15 cellular contexts compared by ENCODE assay signal in the genomic region with DNA sequence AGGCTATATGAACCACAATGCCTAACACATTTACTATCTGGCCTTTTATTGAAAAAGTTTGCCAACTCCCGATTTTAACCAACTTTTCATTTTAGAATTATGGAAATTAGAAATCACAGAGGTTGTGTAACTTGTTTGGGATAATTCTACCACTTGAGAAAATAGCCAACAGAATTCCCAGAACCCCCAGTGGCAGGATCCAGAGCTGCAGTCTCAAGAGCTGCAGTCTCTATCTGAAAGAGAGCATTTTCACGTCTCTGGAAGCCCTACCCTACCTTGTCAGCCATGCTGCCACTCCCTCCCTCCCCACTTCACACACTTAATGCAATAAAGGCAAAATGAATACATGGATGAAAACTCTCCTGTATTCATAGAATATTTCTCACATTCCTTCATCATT. TPM values are rescaled to one million over a fixed set of nuclear protein-coding genes. Genes with fewer than 3 reads are reported as not detected.
DNase-seq lines count a peak whose midpoint lies in the region; ATAC-seq and TF ChIP-seq lines count a peak whose summit lies in the region.
"Had no signal": no experiment of that assay in that cellular context is flagged by ENCODE, and none has a peak within 500 bp of the region (broad histone marks: within the 10 kb centered on the region; RNA-seq: fewer than 3 reads in every experiment).

No MANE protein-coding gene starts in this region.

- in situ Hi-C loops in IMR-90 (cut with MboI; ENCODE audit: low sequenced_read_pairs), result no loop called here

- H3K9me3 ChIP-seq in IMR-90 (ENCODE audit: control insufficient read depth, insufficient read depth, low read length), result no peaks in the 10 kb centered on the region
- H3K9me3 ChIP-seq: esophagus muscularis mucosa had no signal

- no peaks in the 10 kb centered on the region for H3K79me1 ChIP-seq in IMR-90 (ENCODE audit: low read depth in 1 of 2, low read length in 2 of 2)

- no peak for ATAC-seq in IMR-90 (ENCODE audit: low read depth)
- no peak for ATAC-seq in stimulated activated effector memory CD8-positive, alpha-beta T cell treated with anti-CD3 and anti-CD28 coated beads, Interleukin-12 subunit alpha, Interleukin-12 subunit beta, amount 100 ng/mL, for 72 hours
- ATAC-seq in GM21526 (IDR thresholded peaks at IDR 0.05; ENCODE audit: low FRiP score, unreplicated experiment), result no peak

- no peak for TF ChIP-seq RAD21 in IMR-90 (IDR thresholded peaks at IDR 0.05; ENCODE audit: low read length)

- no peak overlapping the region for H3K4me2 ChIP-seq in IMR-90 (ENCODE audit: low read depth, low read length)

- no peak overlapping the region for H2BK15ac ChIP-seq in IMR-90 (ENCODE audit: low read depth, low read length)

- H2AK5ac ChIP-seq in IMR-90 (ENCODE audit: low read depth, low read length), result no peak overlapping the region

- no peak overlapping the region for H2BK5ac ChIP-seq in IMR-90 (ENCODE audit: low read depth, low read length, poor library complexity, severe bottlenecking)

- TF ChIP-seq CTCF in IMR-90 (conservative IDR thresholded peaks at IDR 0.05; ENCODE audit: low read depth, low read length) (0 out of 2 replicates have a peak, but pooled peaks have one; percentile 7), chondrocyte (IDR thresholded peaks at IDR 0.05) (peak; percentile 45), neural crest cell (conservative IDR thresholded peaks at IDR 0.05) (peak; percentile 34)

- WGBS in IMR-90 (ENCODE audit: extremely low coverage in 2 of 2, insufficient read length in 1 of 2), 2 experiments, result no CpG with 5 or more reads among the region's 2 CpGs

- H2AK9ac ChIP-seq in IMR-90 (replicated peaks; ENCODE audit: low read depth, low read length, poor library complexity), result no peak overlapping the region

- H4K5ac ChIP-seq in IMR-90 (ENCODE audit: low read depth, low read length), result no peak overlapping the region

- H3K36me3 Mint-ChIP-seq in chondrocyte (ENCODE audit: low read depth) (peaks cover under 1% of the 10 kb centered on the region), neural crest cell (ENCODE audit: low read depth) (no peaks in the 10 kb centered on the region)
- H3K36me3 Mint-ChIP-seq in stimulated activated effector memory CD8-positive, alpha-beta T cell treated with anti-CD3 and anti-CD28 coated beads, Interleukin-12 subunit alpha, Interleukin-12 subunit beta, amount 100 ng/mL, for 72 hours, result no peaks in the 10 kb centered on the region

- no peak overlapping the region for H3K4me3 ChIP-seq in IMR-90 (ENCODE audit: insufficient read depth, low read depth, low read length)
- H3K4me3 ChIP-seq: esophagus muscularis mucosa had no signal

- CTCF ChIA-PET in IMR-90 (lab: Yijun Ruan, JAX), result no interaction called here

- H3K4ac ChIP-seq in IMR-90 (ENCODE audit: low read depth, low read length), result no peak overlapping the region

- no peak overlapping the region for H2AFZ ChIP-seq in IMR-90 (replicated peaks; ENCODE audit: low read length, poor library complexity)
- H2AFZ ChIP-seq: parathyroid adenoma had no signal

- peaks cover 10% of the 10 kb centered on the region for H3K4me1 Mint-ChIP-seq in chondrocyte (ENCODE audit: low read depth)
- no peaks in the 10 kb centered on the region for H3K4me1 Mint-ChIP-seq in neural crest cell
- no peaks in the 10 kb centered on the region for H3K4me1 Mint-ChIP-seq in stimulated activated effector memory CD8-positive, alpha-beta T cell treated with anti-CD3 and anti-CD28 coated beads, Interleukin-12 subunit alpha, Interleukin-12 subunit beta, amount 100 ng/mL, for 72 hours

- H3K27ac Mint-ChIP-seq in chondrocyte (ENCODE audit: unreplicated experiment) (no peak overlapping the region), neural crest cell (ENCODE audit: unreplicated experiment) (no peak overlapping the region)
- H3K27ac Mint-ChIP-seq in stimulated activated effector memory CD8-positive, alpha-beta T cell treated with anti-CD3 and anti-CD28 coated beads, Interleukin-12 subunit alpha, Interleukin-12 subunit beta, amount 100 ng/mL, for 72 hours, result no peak overlapping the region
- H3K27ac Mint-ChIP-seq: activated naive CD4-positive, alpha-beta T cell treated with anti-CD3 and anti-CD28 coated beads, Interleukin-2, amount 50 U/mL, for 24 hours had no signal

- H3K27ac ChIP-seq in IMR-90 (ENCODE audit: insufficient read depth, low read length), result no peak overlapping the region
- H3K27ac ChIP-seq: 22Rv1, esophagus muscularis mucosa, parathyroid adenoma had no signal

- no peak overlapping the region for H4K91ac ChIP-seq in IMR-90 (ENCODE audit: insufficient read depth, low read depth, low read length)

- H3K23ac ChIP-seq in IMR-90 (ENCODE audit: low read depth, low read length), result no peak overlapping the region

- POLR2A ChIA-PET in IMR-90 (lab: Charles Lee; ENCODE audit: unreplicated experiment), result no interaction called here

- H2BK120ac ChIP-seq in IMR-90 (ENCODE audit: low read depth, low read length), result no peak overlapping the region

- H3K56ac ChIP-seq in IMR-90 (ENCODE audit: extremely low read depth, insufficient read depth, low read length), result no peak overlapping the region

- no peak overlapping the region for H3K18ac ChIP-seq in IMR-90 (ENCODE audit: low read depth, low read length)

- H2BK20ac ChIP-seq in IMR-90 (ENCODE audit: low read depth, low read length), result no peak overlapping the region

- BruUV-seq in IMR-90 (replicated peaks; lab: Mats Ljungman, UMichigan), result no TSS peak

- intact Hi-C loops in IMR-90 (cut with micrococcal nuclease), result no loop called here

- no peaks in the 10 kb centered on the region for H3K9me1 ChIP-seq in IMR-90 (ENCODE audit: insufficient read depth, low read length)

- H3K9ac ChIP-seq in IMR-90 (ENCODE audit: low read depth, low read length), result no peak overlapping the region
- H3K9ac ChIP-seq: parathyroid adenoma had no signal

- dilution Hi-C loops in IMR-90 (cut with HindIII; ENCODE audit: low sequenced_read_pairs, unreplicated experiment), result no loop called here

- DNase-seq in DMS 273 (lab: John Stamatoyannopoulos, UW; ENCODE audit: unreplicated experiment), result peak; percentile 28
- DNase-seq in DMS 273 treated with DMSO at 0.1 percent for 48 hours (lab: John Stamatoyannopoulos, UW), result no peak
- no peak for DNase-seq in IMR-90
- DNase-seq in chondrocyte (ENCODE audit: low spot score), result no peak
- no peak for DNase-seq in neural crest cell (ENCODE audit: low read depth, low spot score)
- DNase-seq in stimulated activated effector memory CD8-positive, alpha-beta T cell treated with anti-CD3 and anti-CD28 coated beads, Interleukin-12 subunit alpha, Interleukin-12 subunit beta, amount 100 ng/mL, for 72 hours (ENCODE audit: low spot score in 2 of 2), result no peak
- DNase-seq in CD1c-positive myeloid dendritic cell (ENCODE audit: extremely low spot score), result no peak
- DNase-seq: Kasumi-1, NCI-H187, NCI-H748 treated with DMSO at 0.1 percent for 48 hours had no signal

- H3K4me3 Mint-ChIP-seq in chondrocyte (ENCODE audit: unreplicated experiment) (no peak overlapping the region), neural crest cell (no peak overlapping the region)
- no peak overlapping the region for H3K4me3 Mint-ChIP-seq in stimulated activated effector memory CD8-positive, alpha-beta T cell treated with anti-CD3 and anti-CD28 coated beads, Interleukin-12 subunit alpha, Interleukin-12 subunit beta, amount 100 ng/mL, for 72 hours
- H3K4me3 Mint-ChIP-seq: activated naive CD4-positive, alpha-beta T cell treated with anti-CD3 and anti-CD28 coated beads, Interleukin-2, amount 50 U/mL, for 24 hours had no signal

- no peak for TF ChIP-seq POLR2A in IMR-90 (IDR thresholded peaks at IDR 0.05; ENCODE audit: low read depth, low read length)

- no peaks in the 10 kb centered on the region for H3K9me3 Mint-ChIP-seq in chondrocyte (ENCODE audit: low read depth)
- H3K9me3 Mint-ChIP-seq in neural crest cell, result peaks cover 3% of the 10 kb centered on the region
- H3K9me3 Mint-ChIP-seq in stimulated activated effector memory CD8-positive, alpha-beta T cell treated with anti-CD3 and anti-CD28 coated beads, Interleukin-12 subunit alpha, Interleukin-12 subunit beta, amount 100 ng/mL, for 72 hours, result no peaks in the 10 kb centered on the region
- H3K9me3 Mint-ChIP-seq: activated naive CD4-positive, alpha-beta T cell treated with anti-CD3 and anti-CD28 coated beads, Interleukin-2, amount 50 U/mL, for 24 hours had no signal

- no peaks in the 10 kb centered on the region for H4K20me1 ChIP-seq in IMR-90 (ENCODE audit: insufficient read depth, low read length)

- no peaks in the 10 kb centered on the region for H3K27me3 ChIP-seq in IMR-90 (ENCODE audit: control insufficient read depth, insufficient read depth, low read length)
- H3K27me3 ChIP-seq: esophagus muscularis mucosa had no signal

- H3K27me3 Mint-ChIP-seq in chondrocyte (ENCODE audit: low read depth), result no peaks in the 10 kb centered on the region
- H3K27me3 Mint-ChIP-seq in neural crest cell (ENCODE audit: low read depth), result no peaks in the 10 kb centered on the region
- H3K27me3 Mint-ChIP-seq: activated naive CD4-positive, alpha-beta T cell treated with anti-CD3 and anti-CD28 coated beads, Interleukin-2, amount 50 U/mL, for 24 hours had no signal

- H3K36me3 ChIP-seq in IMR-90 (ENCODE audit: control insufficient read depth, insufficient read depth, low read length), result no peaks in the 10 kb centered on the region
- H3K36me3 ChIP-seq: esophagus muscularis mucosa had no signal

- no peaks in the 10 kb centered on the region for H3K4me1 ChIP-seq in IMR-90 (ENCODE audit: control insufficient read depth, insufficient read depth, low read length)
- H3K4me1 ChIP-seq: esophagus muscularis mucosa, parathyroid adenoma had no signal

- no peak overlapping the region for H3K14ac ChIP-seq in IMR-90 (replicated peaks; ENCODE audit: low read depth, low read length)

- H4K8ac ChIP-seq in IMR-90 (ENCODE audit: low read depth in 2 of 2, low read length in 2 of 2), result no peak overlapping the region

TF ChIP-seq in IMR-90, 13 proteins besides CTCF, POLR2A, EP300 and RAD21 (continues in another document):
- TF ChIP-seq NFE2L2 (IDR thresholded peaks at IDR 0.05; ENCODE audit: low read depth, low read length) (no peak), FOS (IDR thresholded peaks at IDR 0.05; ENCODE audit: low read depth, low read length) (no peak), BHLHE40 (IDR thresholded peaks at IDR 0.05; ENCODE audit: low read depth, low read length) (no peak), MXI1 (IDR thresholded peaks at IDR 0.05; ENCODE audit: borderline replicate concordance, low read depth, low read length) (no peak)
- TF ChIP-seq, protein P1, sequence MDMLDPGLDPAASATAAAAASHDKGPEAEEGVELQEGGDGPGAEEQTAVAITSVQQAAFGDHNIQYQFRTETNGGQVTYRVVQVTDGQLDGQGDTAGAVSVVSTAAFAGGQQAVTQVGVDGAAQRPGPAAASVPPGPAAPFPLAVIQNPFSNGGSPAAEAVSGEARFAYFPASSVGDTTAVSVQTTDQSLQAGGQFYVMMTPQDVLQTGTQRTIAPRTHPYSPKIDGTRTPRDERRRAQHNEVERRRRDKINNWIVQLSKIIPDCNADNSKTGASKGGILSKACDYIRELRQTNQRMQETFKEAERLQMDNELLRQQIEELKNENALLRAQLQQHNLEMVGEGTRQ (IDR thresholded peaks at IDR 0.05; ENCODE audit: low read depth, low read length), result no peak

RNA-seq across cellular contexts. Expression of a gene that starts 23.4 kb away (rescaled TPM):
- total RNA-seq in IMR-90 (2012; rRNA removed) (not detected in 2 replicates), chondrocyte (not detected in 3 replicates), neural crest cell (not detected in 2 replicates)
- polyA plus RNA-seq in IMR-90 (2012; rRNA removed), result not detected in 2 replicates
- polyA plus RNA-seq in IMR-90 (2012; cell fraction: cytosol; rRNA removed), result not detected in 2 replicates
- 0.02 TPM in 1 of 2 replicates, not detected in the other for polyA plus RNA-seq in IMR-90 (2012; cell fraction: nucleus; rRNA removed; ENCODE audit: low replicate concordance)
- total RNA-seq: esophagus muscularis mucosa had no signal
